ENCODE assay signal across 8 cellular contexts in the genomic region with DNA sequence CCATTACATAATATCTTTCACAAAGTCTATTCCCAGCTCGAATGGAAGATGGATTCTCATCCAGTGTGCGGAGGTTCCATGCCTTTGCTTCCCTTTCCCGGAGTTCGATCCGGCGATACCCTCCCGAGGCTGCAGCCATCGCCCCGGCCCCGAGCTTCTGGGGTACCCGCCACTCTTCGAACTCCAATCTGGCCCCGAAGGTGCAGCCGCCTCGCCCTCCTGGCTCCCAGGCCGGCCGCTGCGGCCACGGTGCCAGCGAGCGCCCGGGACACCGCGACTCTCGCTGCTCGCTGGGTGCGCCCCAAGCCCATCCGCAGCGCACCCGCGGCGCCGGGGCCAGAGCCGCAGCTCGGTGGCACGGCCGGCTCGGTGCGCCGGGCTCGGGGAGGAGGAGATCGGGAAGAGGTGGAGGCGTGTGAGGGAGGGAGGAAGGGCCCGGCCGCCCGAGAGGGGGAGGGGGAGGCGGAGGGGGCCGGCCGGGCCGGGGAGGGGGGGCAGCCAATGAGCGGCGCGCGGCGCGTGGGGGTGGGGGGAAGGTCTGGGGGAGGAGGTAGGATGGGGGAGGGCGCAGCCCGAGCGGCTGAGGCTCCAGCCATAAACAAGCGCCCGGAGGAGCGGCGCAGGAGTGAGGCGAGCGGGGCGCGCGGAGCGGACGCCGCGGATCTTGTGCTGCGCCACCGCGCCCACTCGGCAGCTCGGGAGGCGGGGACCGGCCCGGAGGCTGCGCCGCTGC. TPM values are rescaled to one million over a fixed set of nuclear protein-coding genes. Genes with fewer than 3 reads are reported as not detected.
DNase-seq lines count a peak whose midpoint lies in the region; ATAC-seq and TF ChIP-seq lines count a peak whose summit lies in the region.

A gene with protein sequence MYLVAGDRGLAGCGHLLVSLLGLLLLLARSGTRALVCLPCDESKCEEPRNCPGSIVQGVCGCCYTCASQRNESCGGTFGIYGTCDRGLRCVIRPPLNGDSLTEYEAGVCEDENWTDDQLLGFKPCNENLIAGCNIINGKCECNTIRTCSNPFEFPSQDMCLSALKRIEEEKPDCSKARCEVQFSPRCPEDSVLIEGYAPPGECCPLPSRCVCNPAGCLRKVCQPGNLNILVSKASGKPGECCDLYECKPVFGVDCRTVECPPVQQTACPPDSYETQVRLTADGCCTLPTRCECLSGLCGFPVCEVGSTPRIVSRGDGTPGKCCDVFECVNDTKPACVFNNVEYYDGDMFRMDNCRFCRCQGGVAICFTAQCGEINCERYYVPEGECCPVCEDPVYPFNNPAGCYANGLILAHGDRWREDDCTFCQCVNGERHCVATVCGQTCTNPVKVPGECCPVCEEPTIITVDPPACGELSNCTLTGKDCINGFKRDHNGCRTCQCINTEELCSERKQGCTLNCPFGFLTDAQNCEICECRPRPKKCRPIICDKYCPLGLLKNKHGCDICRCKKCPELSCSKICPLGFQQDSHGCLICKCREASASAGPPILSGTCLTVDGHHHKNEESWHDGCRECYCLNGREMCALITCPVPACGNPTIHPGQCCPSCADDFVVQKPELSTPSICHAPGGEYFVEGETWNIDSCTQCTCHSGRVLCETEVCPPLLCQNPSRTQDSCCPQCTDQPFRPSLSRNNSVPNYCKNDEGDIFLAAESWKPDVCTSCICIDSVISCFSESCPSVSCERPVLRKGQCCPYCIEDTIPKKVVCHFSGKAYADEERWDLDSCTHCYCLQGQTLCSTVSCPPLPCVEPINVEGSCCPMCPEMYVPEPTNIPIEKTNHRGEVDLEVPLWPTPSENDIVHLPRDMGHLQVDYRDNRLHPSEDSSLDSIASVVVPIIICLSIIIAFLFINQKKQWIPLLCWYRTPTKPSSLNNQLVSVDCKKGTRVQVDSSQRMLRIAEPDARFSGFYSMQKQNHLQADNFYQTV (plus strand): TSS at position 622 of the 733 bp plus-strand sequence. CDS start 515 bp downstream, outside the sequence.

- H3K4me3 ChIP-seq in CD8-positive, alpha-beta T cell (ENCODE audit: low read depth, low read length), result peak within 1 kb of the TSS; percentile 52
- H3K4me3 ChIP-seq in astrocyte of the cerebellum (ENCODE audit: low read depth, low read length) (peak within 1 kb of the TSS; percentile 95), right cardiac atrium (ENCODE audit: low read length) (peak within 1 kb of the TSS; percentile 97), prostate gland (peak within 1 kb of the TSS; percentile 80 to 83)

- H3K27me3 ChIP-seq in CD8-positive, alpha-beta T cell (ENCODE audit: insufficient read depth, low read length), result peaks cover 10% of the 10 kb centered on the region
- H3K27me3 ChIP-seq in right cardiac atrium (ENCODE audit: control insufficient read depth, insufficient read depth) (no peaks in the 10 kb centered on the region), prostate gland (replicated peaks; ENCODE audit: insufficient read depth) (no peaks in the 10 kb centered on the region)

- TF ChIP-seq POLR2A in prostate gland (IDR thresholded peaks at IDR 0.05), result peak; percentile 92

- DNase-seq in CD8-positive, alpha-beta T cell, result peak in 5 of 7 experiments; percentile 17 to 64 (median 32)
- peak; percentile 80 for DNase-seq in astrocyte of the cerebellum (ENCODE audit: low read depth)
- peak; percentile 91 to 97 (median 96) for DNase-seq in right cardiac atrium
- DNase-seq in prostate gland (ENCODE audit: low spot score), result peak; percentile 92
- DNase-seq in MV-4-11 (lab: John Stamatoyannopoulos, UW), result no peak

- no peaks in the 10 kb centered on the region for H3K9me3 Mint-ChIP-seq in CD8-positive, alpha-beta T cell
- H3K9me3 Mint-ChIP-seq in T-helper 1 cell treated with Interleukin-12 subunit alpha and Interleukin-12 subunit beta and Interleukin-4 antibody, amounts not matched to agents 30 μg/mL and 1 μg/mL, for 36 hours, result no peaks in the 10 kb centered on the region

- CTCF ChIA-PET in CD8-positive, alpha-beta T cell (lab: Charles Lee), result interaction anchor here (0.9 to 1.6 kb wide), 2 partner anchors 9 to 429 kb away, joined by 3 to 4 read pairs; no protein-coding TSS in a partner anchor

- H3K4me3 Mint-ChIP-seq in CD8-positive, alpha-beta T cell, result peak within 1 kb of the TSS; percentile 89
- H3K4me3 Mint-ChIP-seq in T-helper 1 cell treated with Interleukin-12 subunit alpha and Interleukin-12 subunit beta and Interleukin-4 antibody, amounts not matched to agents 30 μg/mL and 1 μg/mL, for 36 hours, result peak within 1 kb of the TSS; percentile 82

- H3K27me3 Mint-ChIP-seq in CD8-positive, alpha-beta T cell (ENCODE audit: low read depth), result peaks cover 38% of the 10 kb centered on the region
- H3K27me3 Mint-ChIP-seq in T-helper 1 cell treated with Interleukin-12 subunit alpha and Interleukin-12 subunit beta and Interleukin-4 antibody, amounts not matched to agents 30 μg/mL and 1 μg/mL, for 36 hours (ENCODE audit: low read depth), result peaks cover 67% of the 10 kb centered on the region

- 1% methylated on average over 82 of the region's 82 CpGs for WGBS in right cardiac atrium
- WGBS in prostate gland, result under 1% methylated on average over 54 of the region's 82 CpGs

- no peak for TF ChIP-seq CTCF in CD8-positive, alpha-beta T cell (IDR thresholded peaks at IDR 0.05)
- TF ChIP-seq CTCF in astrocyte of the cerebellum (IDR thresholded peaks at IDR 0.05; ENCODE audit: low read depth, low read length, missing control alignments) (no peak), prostate gland (IDR thresholded peaks at IDR 0.05) (peak in 1 of 4 experiments; percentile 14)

- peaks cover 29% of the 10 kb centered on the region for H3K4me1 Mint-ChIP-seq in CD8-positive, alpha-beta T cell (ENCODE audit: low read depth)
- H3K4me1 Mint-ChIP-seq in T-helper 1 cell treated with Interleukin-12 subunit alpha and Interleukin-12 subunit beta and Interleukin-4 antibody, amounts not matched to agents 30 μg/mL and 1 μg/mL, for 36 hours (ENCODE audit: low read depth), result peaks cover 20% of the 10 kb centered on the region

- H3K4me1 ChIP-seq in CD8-positive, alpha-beta T cell (ENCODE audit: insufficient read depth, low read length), result peaks cover 23% of the 10 kb centered on the region
- H3K4me1 ChIP-seq in right cardiac atrium (ENCODE audit: control insufficient read depth, insufficient read depth, low read length) (no peaks in the 10 kb centered on the region), prostate gland (replicated peaks) (no peaks in the 10 kb centered on the region)

- peak; percentile 48 for ATAC-seq in CD8-positive, alpha-beta T cell
- ATAC-seq in GM19463 (IDR thresholded peaks at IDR 0.05; ENCODE audit: unreplicated experiment) (peak; percentile 35), HG03571 (IDR thresholded peaks at IDR 0.05; ENCODE audit: unreplicated experiment) (peak; percentile 43), right cardiac atrium (peak; percentile 86 to 90)

- in situ Hi-C loops in astrocyte of the cerebellum (cut with HindIII; ENCODE audit: low sequenced_read_pairs), result no loop called here

- intact Hi-C loops in CD8-positive, alpha-beta T cell (cut with DNase I, micrococcal nuclease), result loop anchor here (10.0 kb wide), 3 partner anchors 111 to 481 kb away; no protein-coding TSS in a partner anchor
- intact Hi-C loops in right cardiac atrium (cut with DNase I), result loop anchor here in 3 of 4 donors (5.0 to 10.0 kb wide), 3 partner anchors 57 to 149 kb away; no protein-coding TSS in a partner anchor
- intact Hi-C loops in prostate gland (cut with DNase I), result loop anchor here (5.0 kb wide), 2 partner anchors 107 to 152 kb away; no protein-coding TSS in a partner anchor

- H3K36me3 Mint-ChIP-seq in CD8-positive, alpha-beta T cell, result peaks cover 2% of the 10 kb centered on the region
- H3K36me3 Mint-ChIP-seq in T-helper 1 cell treated with Interleukin-12 subunit alpha and Interleukin-12 subunit beta and Interleukin-4 antibody, amounts not matched to agents 30 μg/mL and 1 μg/mL, for 36 hours (ENCODE audit: low read depth), result peaks cover 4% of the 10 kb centered on the region

- POLR2A ChIA-PET in CD8-positive, alpha-beta T cell (lab: Charles Lee), result no interaction called here

- H3K9me3 ChIP-seq in CD8-positive, alpha-beta T cell (ENCODE audit: low read length), result no peaks in the 10 kb centered on the region
- H3K9me3 ChIP-seq in right cardiac atrium (ENCODE audit: control insufficient read depth, low read length) (no peaks in the 10 kb centered on the region), prostate gland (no peaks in the 10 kb centered on the region)

- no peak within 1 kb of the TSS for H3K27ac Mint-ChIP-seq in CD8-positive, alpha-beta T cell
- H3K27ac Mint-ChIP-seq in T-helper 1 cell treated with Interleukin-12 subunit alpha and Interleukin-12 subunit beta and Interleukin-4 antibody, amounts not matched to agents 30 μg/mL and 1 μg/mL, for 36 hours, result peak within 1 kb of the TSS; percentile 73

- H3K27ac ChIP-seq in CD8-positive, alpha-beta T cell (ENCODE audit: low read depth, low read length), result no peak within 1 kb of the TSS
- peak within 1 kb of the TSS; percentile 46 for H3K27ac ChIP-seq in right cardiac atrium (ENCODE audit: low read length)
- H3K27ac ChIP-seq in prostate gland, result peak within 1 kb of the TSS; percentile 79 to 89

- H3K36me3 ChIP-seq in CD8-positive, alpha-beta T cell (ENCODE audit: insufficient read depth, low read length), result no peaks in the 10 kb centered on the region
- no peaks in the 10 kb centered on the region for H3K36me3 ChIP-seq in prostate gland

RNA-seq across cellular contexts. Expression of the gene that starts here (rescaled TPM):
- 1 to 10 TPM; 4.3 to 5.3 TPM for total RNA-seq in CD8-positive, alpha-beta T cell
- total RNA-seq in right cardiac atrium (10 to 100 TPM; 21.2 to 34.0 (median 29.3) TPM), prostate gland (100 to 1,000 TPM in 1 of 2 donors, 10 to 100 TPM in 1; 55.2 to 101 TPM)
- polyA plus RNA-seq in right cardiac atrium, result 10.5 TPM

Comparison
In these comparisons a context has a peak if more than half of its experiments do, and no peak if none do; other contexts are left out.
1. ATAC-seq: peak in every context shown above with its lines; median percentile 88 in right cardiac atrium; 48 in CD8-positive, alpha-beta T cell; 43 in HG03571; 35 in GM19463.